ENCODE assay signal across 1 cellular context in genomic region chr19:40445945-40446784, GRCh38.
TF ChIP-seq lines count a peak whose summit lies in the region.

No MANE protein-coding gene starts in this region.

TF ChIP-seq in K562, 482 proteins besides CTCF, POLR2A, EP300 and RAD21 (continued from another document):
- TF ChIP-seq, protein P1, sequence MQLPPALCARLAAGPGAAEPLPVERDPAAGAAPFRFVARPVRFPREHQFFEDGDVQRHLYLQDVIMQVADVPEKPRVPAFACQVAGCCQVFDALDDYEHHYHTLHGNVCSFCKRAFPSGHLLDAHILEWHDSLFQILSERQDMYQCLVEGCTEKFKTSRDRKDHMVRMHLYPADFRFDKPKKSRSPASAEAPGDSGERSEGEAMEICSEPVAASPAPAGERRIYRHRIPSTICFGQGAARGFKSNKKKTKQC (CRISPR knock-in tag; IDR thresholded peaks at IDR 0.05), result no peak
- no peak for TF ChIP-seq ZNF217 (CRISPR knock-in tag; IDR thresholded peaks at IDR 0.05)
- no peak; the same call in 1 of the 2 replicates for TF ChIP-seq ZNF830 (CRISPR knock-in tag; IDR thresholded peaks at IDR 0.05)
- TF ChIP-seq, protein P2, sequence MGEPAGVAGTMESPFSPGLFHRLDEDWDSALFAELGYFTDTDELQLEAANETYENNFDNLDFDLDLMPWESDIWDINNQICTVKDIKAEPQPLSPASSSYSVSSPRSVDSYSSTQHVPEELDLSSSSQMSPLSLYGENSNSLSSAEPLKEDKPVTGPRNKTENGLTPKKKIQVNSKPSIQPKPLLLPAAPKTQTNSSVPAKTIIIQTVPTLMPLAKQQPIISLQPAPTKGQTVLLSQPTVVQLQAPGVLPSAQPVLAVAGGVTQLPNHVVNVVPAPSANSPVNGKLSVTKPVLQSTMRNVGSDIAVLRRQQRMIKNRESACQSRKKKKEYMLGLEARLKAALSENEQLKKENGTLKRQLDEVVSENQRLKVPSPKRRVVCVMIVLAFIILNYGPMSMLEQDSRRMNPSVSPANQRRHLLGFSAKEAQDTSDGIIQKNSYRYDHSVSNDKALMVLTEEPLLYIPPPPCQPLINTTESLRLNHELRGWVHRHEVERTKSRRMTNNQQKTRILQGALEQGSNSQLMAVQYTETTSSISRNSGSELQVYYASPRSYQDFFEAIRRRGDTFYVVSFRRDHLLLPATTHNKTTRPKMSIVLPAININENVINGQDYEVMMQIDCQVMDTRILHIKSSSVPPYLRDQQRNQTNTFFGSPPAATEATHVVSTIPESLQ (CRISPR knock-in tag; IDR thresholded peaks at IDR 0.05), result no peak
- TF ChIP-seq POLR2AphosphoS5 (IDR thresholded peaks at IDR 0.05; ENCODE audit: control insufficient read depth, insufficient read depth, low read depth, low read length), result 0 out of 2 replicates have a peak, but pooled peaks have one; percentile 34
- no peak for TF ChIP-seq ZNF197 (CRISPR knock-in tag; IDR thresholded peaks at IDR 0.05; ENCODE audit: low read depth)
- TF ChIP-seq CEBPB (tag; IDR thresholded peaks at IDR 0.05), result no peak
- no peak for TF ChIP-seq ZNF134 (CRISPR knock-in tag; conservative IDR thresholded peaks at IDR 0.05)
- TF ChIP-seq PURB (CRISPR knock-in tag; IDR thresholded peaks at IDR 0.05; ENCODE audit: low read depth), result no peak
